ENCODE assay signal across 8 cellular contexts in genomic region chr5:135977375-135977928, GRCh38. TPM values are rescaled to one million over a fixed set of nuclear protein-coding genes. Genes with fewer than 3 reads are reported as not detected.
A peak's percentile ranks its signal among the peaks of the same experiment; 100 is the strongest.
DNase-seq lines count a peak whose midpoint lies in the region; ATAC-seq, FAIRE-seq and TF ChIP-seq lines count a peak whose summit lies in the region.

No MANE protein-coding gene starts in this region.

- in situ Hi-C loops in SK-MEL-5 (cut with HindIII; ENCODE audit: low pct_unique_long_range_greater_than_20kb, low sequenced_read_pairs) = loop anchor here (10.0 kb wide), 1 partner anchor 47 kb away; the partner anchor contains the start of gene TGFBI

- H3K27me3 Mint-ChIP-seq in HFFc6 (ENCODE audit: insufficient read depth) = peaks cover 4% of the 10 kb centered on the region

- peak; percentile 71 for ATAC-seq in stimulated activated naive CD8-positive, alpha-beta T cell treated with anti-CD3 and anti-CD28 coated beads, Interleukin-15, Interleukin-2, amounts not matched to agents 100 U/mL and 50 U/mL, for 24 hours
- ATAC-seq in GM21528 (IDR thresholded peaks at IDR 0.05; ENCODE audit: low FRiP score, unreplicated experiment) = no peak

- no peaks in the 10 kb centered on the region for H3K36me3 ChIP-seq in bronchial epithelial cell (ENCODE audit: control insufficient read depth, insufficient read depth, low read length)

- H3K4me1 Mint-ChIP-seq in HFFc6 (ENCODE audit: low read depth) = peaks cover 34% of the 10 kb centered on the region

- H3K4me3 ChIP-seq in bronchial epithelial cell (ENCODE audit: low read depth, low read length) (no peak overlapping the region), lower leg skin (ENCODE audit: low read depth, poor library complexity, severe bottlenecking) (no peak overlapping the region)

- 50 to 65% methylated on average over 17 of the region's 17 CpGs for WGBS in lower leg skin, 2 donors

- intact Hi-C loops in lower leg skin (cut with DNase I; ENCODE audit: low total_unique reads) = no loop called here

- H3K36me3 Mint-ChIP-seq in HFFc6 (ENCODE audit: low read depth) = no peaks in the 10 kb centered on the region

- no peak for TF ChIP-seq POLR2A in lower leg skin (IDR thresholded peaks at IDR 0.05)

- no peak overlapping the region for H3K27ac Mint-ChIP-seq in HFFc6

- H3K27me3 ChIP-seq in bronchial epithelial cell (ENCODE audit: control insufficient read depth, insufficient read depth, low read length) = no peaks in the 10 kb centered on the region

- H3K4me3 Mint-ChIP-seq in HFFc6 = no peak overlapping the region

- DNase-seq in Daoy (ENCODE audit: low read depth) (peak; percentile 82), HFFc6 (no peak), SK-MEL-5 (ENCODE audit: low read depth, low spot score) (peak; percentile 93), bronchial epithelial cell (ENCODE audit: low read depth) (peak; percentile 71), lower leg skin (ENCODE audit: low spot score in 2 of 2) (peak; percentile 61 to 95), GF-D8 (lab: John Stamatoyannopoulos, UW) (no peak)
- peak; percentile 63 for DNase-seq in stimulated activated naive CD8-positive, alpha-beta T cell treated with anti-CD3 and anti-CD28 coated beads, Interleukin-15, Interleukin-2, amounts not matched to agents 100 U/mL and 50 U/mL, for 24 hours

- no peak for FAIRE-seq in bronchial epithelial cell (lab: Jason Lieb, UNC)

- no peaks in the 10 kb centered on the region for H3K9me3 Mint-ChIP-seq in HFFc6

- TF ChIP-seq CTCF in HFFc6 (IDR thresholded peaks at IDR 0.05) = peak; percentile 54
- TF ChIP-seq CTCF in bronchial epithelial cell (IDR thresholded peaks at IDR 0.05; ENCODE audit: insufficient read depth, low read length, severe bottlenecking) = peak; percentile 96
- peak in 1 of 3 donors; percentile 44 for TF ChIP-seq CTCF in lower leg skin (IDR thresholded peaks at IDR 0.05)

RNA-seq across cellular contexts. Expression of gene LECT2, which starts 22.7 kb away (rescaled TPM):
- not detected in 2 replicates for total RNA-seq in Daoy (2014; rRNA removed; shearing (Covaris generic))
- total RNA-seq in HFFc6 (2021; fragmentation: NEBNext Ultra II Directional; extraction: Animal tissue kit (Norgen Biotek cat#: 25700)) = not detected
- total RNA-seq in SK-MEL-5 (2014; rRNA removed; shearing (Covaris generic)) = not detected in 2 replicates
- polyA plus RNA-seq in SK-MEL-5 (2015; cell fraction: cytosol; rRNA removed) = not detected in 2 replicates
- polyA plus RNA-seq in SK-MEL-5 (2015; cell fraction: nucleus; rRNA removed) = not detected in 2 replicates
- total RNA-seq in bronchial epithelial cell = not detected in 2 replicates
- total RNA-seq in lower leg skin = not detected

RNA-seq across cellular contexts. Expression of gene TGFBI, which starts 51.3 kb away (rescaled TPM):
- total RNA-seq in Daoy (2014; rRNA removed; shearing (Covaris generic)) = 1,514 and 1,682 TPM in 2 replicates
- total RNA-seq in HFFc6 (2021; fragmentation: NEBNext Ultra II Directional; extraction: Animal tissue kit (Norgen Biotek cat#: 25700)) = 100 to 1,000 TPM; 529 to 911 (median 784) TPM
- total RNA-seq in SK-MEL-5 (2014; rRNA removed; shearing (Covaris generic)) = 304 and 330 TPM in 2 replicates
- polyA plus RNA-seq in SK-MEL-5 (2015; cell fraction: cytosol; rRNA removed) = 610 and 786 TPM in 2 replicates
- 566 and 641 TPM in 2 replicates for polyA plus RNA-seq in SK-MEL-5 (2015; cell fraction: nucleus; rRNA removed)
- 211 and 218 TPM in 2 replicates for total RNA-seq in bronchial epithelial cell
- total RNA-seq in lower leg skin = 100 to 1,000 TPM; 312 to 829 (median 484) TPM

Comparison
In these comparisons a context has a peak if more than half of its experiments do, and no peak if none do; other contexts are left out.
1. DNase-seq: peak in Daoy (single experiment), SK-MEL-5 (single experiment), bronchial epithelial cell (single experiment), lower leg skin (2 of 2) and stimulated activated naive CD8-positive, alpha-beta T cell treated with anti-CD3 and anti-CD28 coated beads, Interleukin-15, Interleukin-2, amounts not matched to agents 100 U/mL and 50 U/mL, for 24 hours (single experiment); none in HFFc6 (single experiment) and GF-D8 (single experiment).